10 cellular contexts compared by ENCODE assay signal in the genomic region with DNA sequence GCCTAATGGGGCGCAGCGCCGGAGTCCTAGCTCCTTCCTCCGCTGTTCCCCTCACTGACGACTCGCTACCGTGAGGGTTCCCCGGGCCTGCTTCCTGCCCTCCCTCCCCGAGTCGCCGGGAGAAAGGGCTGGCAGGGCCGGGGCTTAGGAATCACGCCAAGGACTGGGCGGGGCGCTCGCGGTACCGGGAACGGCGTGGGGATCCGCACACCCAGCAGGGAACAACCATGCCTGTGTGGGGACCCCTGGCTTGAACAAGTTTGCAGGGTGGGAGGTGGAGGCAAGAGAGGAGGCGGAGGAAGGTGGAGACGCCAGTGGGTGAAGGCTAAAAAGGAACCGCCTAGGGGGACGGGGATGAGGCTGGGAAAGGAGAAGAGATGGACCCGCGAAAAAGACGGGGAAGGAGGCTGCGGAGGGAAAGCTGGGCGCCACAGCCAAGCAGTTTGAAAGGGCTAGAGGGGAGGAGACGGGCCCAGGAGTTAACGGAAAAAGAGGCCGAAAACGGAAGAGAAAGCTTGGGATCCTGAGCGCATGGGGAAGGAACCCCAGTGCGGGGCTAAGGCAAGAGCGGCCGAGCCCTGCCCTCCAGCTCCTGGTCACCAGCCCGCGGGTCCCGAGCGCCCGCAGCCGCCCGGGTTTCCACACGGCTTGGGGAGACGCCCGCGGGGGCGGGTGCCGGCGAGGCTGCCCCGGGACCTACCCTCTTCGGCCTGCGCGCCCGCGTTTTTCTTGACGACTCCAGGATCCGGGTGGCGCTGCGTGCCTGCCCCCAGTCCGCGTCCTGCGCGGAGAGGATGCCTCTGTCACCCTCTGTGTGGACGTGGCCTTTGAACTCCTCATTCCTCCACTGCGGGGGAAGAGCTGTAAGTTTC. TPM values are rescaled to one million over a fixed set of nuclear protein-coding genes. Genes with fewer than 3 reads are reported as not detected.
DNase-seq lines count a peak whose midpoint lies in the region; ATAC-seq, FAIRE-seq and TF ChIP-seq lines count a peak whose summit lies in the region.
"Had no signal": no experiment of that assay in that cellular context is flagged by ENCODE, and none has a peak within 500 bp of the region (broad histone marks: within the 10 kb centered on the region; RNA-seq: fewer than 3 reads in every experiment).

No MANE protein-coding gene starts in this region.

- H3K27ac ChIP-seq in MM.1S (ENCODE audit: low read length) = no peak overlapping the region
- H3K27ac ChIP-seq in H1 (ENCODE audit: low read depth, low read length) = no peak overlapping the region
- peak overlapping the region; percentile 77 for H3K27ac ChIP-seq in lower lobe of right lung
- H3K27ac ChIP-seq in thyroid gland = peak overlapping the region; percentile 46 to 81 (median 49)

- H2AK5ac ChIP-seq in H1 (ENCODE audit: low read depth, low read length) = no peak overlapping the region

- peak overlapping the region; percentile 9; the same call in 1 of the 2 replicates for H2AFZ ChIP-seq in MM.1S (ENCODE audit: low read length)
- peak overlapping the region; percentile 71; the same call in 1 of the 2 replicates for H2AFZ ChIP-seq in H1 (ENCODE audit: low read length)

- no peak overlapping the region for H3K4ac ChIP-seq in H1 (replicated peaks; ENCODE audit: insufficient read length, low read depth, low read length)

- no peak for TF ChIP-seq POLR2A in H1 (IDR thresholded peaks at IDR 0.05; ENCODE audit: control extremely low read depth in 1 of 2, low read depth in 2 of 2, low read length in 2 of 2)
- TF ChIP-seq POLR2A in thyroid gland (IDR thresholded peaks at IDR 0.05) = no peak

- no peaks in the 10 kb centered on the region for H3K9me3 ChIP-seq in MM.1S (replicated peaks; ENCODE audit: insufficient read depth, low read length)
- H3K9me3 ChIP-seq in H1 (ENCODE audit: insufficient read depth in 2 of 2, low read depth in 1 of 2, low read length in 1 of 2) = no peaks in the 10 kb centered on the region
- H3K9me3 ChIP-seq in lower lobe of right lung = no peaks in the 10 kb centered on the region
- no peaks in the 10 kb centered on the region for H3K9me3 ChIP-seq in thyroid gland

- 1% methylated on average over 53 of the region's 68 CpGs; no CpG with 5 or more reads in 1 of the 2 experiments for WGBS in H1 (ENCODE audit: extremely low coverage in 1 of 2, insufficient coverage in 1 of 2, insufficient read length in 1 of 2, insufficient replicate concordance in 2 of 2, low coverage in 1 of 2, low lambda C conversion rate in 2 of 2, missing lambda C conversion rate in 1 of 2), 2 experiments
- WGBS in thyroid gland, 2 donors = 1% methylated on average over 29 to 65 of the region's 68 CpGs

- H3K4me2 ChIP-seq in MM.1S (ENCODE audit: low read depth, low read length) = peak overlapping the region; percentile 15; the same call in 1 of the 2 replicates
- peak overlapping the region; percentile 79 to 99 for H3K4me2 ChIP-seq in H1 (ENCODE audit: insufficient read depth in 1 of 2, low read depth in 2 of 2, low read length in 2 of 2)

- no peak for TF ChIP-seq RAD21 in H1 (IDR thresholded peaks at IDR 0.05 in 1 of 2, conservative IDR thresholded peaks at IDR 0.05 in 1 of 2; ENCODE audit: low read depth in 2 of 2, low read length in 2 of 2)

- H3K14ac ChIP-seq in H1 (ENCODE audit: insufficient read length) = no peak overlapping the region

- peaks cover 30% of the 10 kb centered on the region for H3K23me2 ChIP-seq in H1 (ENCODE audit: low read depth, low read length)

- no peak overlapping the region for H4K5ac ChIP-seq in H1 (ENCODE audit: insufficient read length, low read depth, low read length)

- POLR2A ChIA-PET in H1 (lab: Charles Lee; ENCODE audit: partially characterized antibody) = interaction anchor here (0.7 to 2.1 kb wide), 3 partner anchors 100 to 224 kb away, joined by 3 to 15 read pairs (median 3); no protein-coding TSS in a partner anchor

- no peak overlapping the region for H4K91ac ChIP-seq in H1 (replicated peaks; ENCODE audit: insufficient read length, low read length)

- no peak overlapping the region for H2BK120ac ChIP-seq in H1 (replicated peaks; ENCODE audit: low read depth, low read length)

- H3F3A ChIP-seq in MM.1S (ENCODE audit: insufficient read depth, low read length) = no peaks in the 10 kb centered on the region

- peak overlapping the region; percentile 9; the same call in 1 of the 2 replicates for H4K8ac ChIP-seq in H1 (ENCODE audit: extremely low read depth, insufficient read depth, low read length)

- TF ChIP-seq CTCF in MM.1S (IDR thresholded peaks at IDR 0.05; ENCODE audit: low read length) (no peak), H1 (IDR thresholded peaks at IDR 0.05; ENCODE audit: control extremely low read depth in 1 of 3, insufficient read depth in 1 of 3, low read depth in 1 of 3, low read length in 3 of 3) (no peak), lower lobe of right lung (IDR thresholded peaks at IDR 0.05) (no peak), thyroid gland (IDR thresholded peaks at IDR 0.05) (no peak)

- DNase-seq in MM.1S (no peak), H1 (ENCODE audit: low read depth in 1 of 2, low spot score in 2 of 2) (no peak), lower lobe of right lung (peak; percentile 49), thyroid gland (no peak)
- DNase-seq: central memory CD4-positive, alpha-beta T cell had no signal

- no peak overlapping the region for H3K23ac ChIP-seq in H1 (ENCODE audit: insufficient read length)

- CTCF ChIA-PET in H1 (lab: Charles Lee; ENCODE audit: partially characterized antibody) = interaction anchor here (0.6 to 1.7 kb wide), 5 partner anchors 9 to 459 kb away, joined by 3 to 4 read pairs (median 3); no protein-coding TSS in a partner anchor

- H3K36me3 ChIP-seq in MM.1S (replicated peaks; ENCODE audit: insufficient read depth, low read length) = no peaks in the 10 kb centered on the region
- no peaks in the 10 kb centered on the region for H3K36me3 ChIP-seq in H1 (ENCODE audit: control insufficient read depth in 2 of 4, insufficient read depth in 4 of 4, low read length in 3 of 4)
- H3K36me3 ChIP-seq in lower lobe of right lung = no peaks in the 10 kb centered on the region
- no peaks in the 10 kb centered on the region for H3K36me3 ChIP-seq in thyroid gland

- no peaks in the 10 kb centered on the region for H3K79me2 ChIP-seq in MM.1S (ENCODE audit: low read length)
- no peaks in the 10 kb centered on the region for H3K79me2 ChIP-seq in H1 (ENCODE audit: control insufficient read depth in 1 of 2, insufficient read depth in 2 of 2, low read length in 2 of 2)

- H3K9ac ChIP-seq in MM.1S (ENCODE audit: low read length) = no peak overlapping the region
- peak overlapping the region in 2 of 4 experiments; percentile 2 to 7; a peak in 4 of 7 replicates for H3K9ac ChIP-seq in H1 (replicated peaks in 1 of 4; ENCODE audit: extremely low read depth in 1 of 4, low read depth in 3 of 4, low read length in 3 of 4)

- H3K4me3 ChIP-seq in MM.1S (ENCODE audit: low read length) (peak overlapping the region; percentile 11; the same call in 1 of the 2 replicates), H1 (ENCODE audit: extremely low read depth in 1 of 4, insufficient read depth in 2 of 4, low read depth in 3 of 4, low read length in 4 of 4) (peak overlapping the region; percentile 49 to 76 (median 66)), lower lobe of right lung (peak overlapping the region; percentile 59), thyroid gland (replicated peaks in 1 of 3) (peak overlapping the region in 1 of 3 donors; percentile 26)

- no peak overlapping the region for H3K18ac ChIP-seq in H1 (ENCODE audit: extremely low read depth, low read length)

- H3K27me3 ChIP-seq in MM.1S (replicated peaks; ENCODE audit: insufficient read depth, low read length) (no peaks in the 10 kb centered on the region), H1 (replicated peaks in 1 of 4; ENCODE audit: control insufficient read depth in 3 of 4, extremely low read depth in 1 of 4, insufficient read depth in 3 of 4, low read length in 3 of 4) (peaks cover 21 to 70% (median 54%) of the 10 kb centered on the region in 4 experiments), lower lobe of right lung (ENCODE audit: low read depth) (peaks cover 42% of the 10 kb centered on the region), thyroid gland (peaks cover 5% of the 10 kb centered on the region)

- no peak overlapping the region for H2BK15ac ChIP-seq in H1 (ENCODE audit: low read length)

- no peak for TF ChIP-seq EP300 in H1 (IDR thresholded peaks at IDR 0.05; ENCODE audit: borderline replicate concordance in 1 of 2, low read depth in 2 of 2, low read length in 2 of 2)

- peak; percentile 60 to 63 for ATAC-seq in lower lobe of right lung
- ATAC-seq in activated CD4-positive, CD25-positive, alpha-beta regulatory T cell treated with anti-CD3 and anti-CD28 coated beads, Interleukin-2, amount 50 U/mL, for 24 hours = no peak
- no peak for ATAC-seq in GM21526 (IDR thresholded peaks at IDR 0.05; ENCODE audit: low FRiP score, unreplicated experiment)
- ATAC-seq in GM21447 (IDR thresholded peaks at IDR 0.05; ENCODE audit: unreplicated experiment) = no peak
- no peak for ATAC-seq in GM18498 (IDR thresholded peaks at IDR 0.05; ENCODE audit: unreplicated experiment)

- no peaks in the 10 kb centered on the region for H3K4me1 ChIP-seq in MM.1S (ENCODE audit: low read length)
- H3K4me1 ChIP-seq in H1 (replicated peaks in 1 of 4; ENCODE audit: control insufficient read depth in 3 of 4, insufficient read depth in 4 of 4, low read length in 3 of 4) = peaks cover 4 to 15% (median 7%) of the 10 kb centered on the region in 4 experiments; a peak in 6 of 7 replicates
- peaks cover 9% of the 10 kb centered on the region for H3K4me1 ChIP-seq in lower lobe of right lung
- peaks cover 0 to 6% of the 10 kb centered on the region in 2 donors for H3K4me1 ChIP-seq in thyroid gland

- H4K20me1 ChIP-seq in MM.1S (ENCODE audit: insufficient read depth, low read length) (no peaks in the 10 kb centered on the region), H1 (replicated peaks in 1 of 2; ENCODE audit: control insufficient read depth in 1 of 2, insufficient read depth in 2 of 2, low read length in 2 of 2) (peaks cover 2 to 4% of the 10 kb centered on the region in 2 experiments)

- peak overlapping the region; percentile 50; the same call in 1 of the 2 replicates for H2BK12ac ChIP-seq in H1 (ENCODE audit: low read depth, low read length)

- H3K56ac ChIP-seq in H1 (replicated peaks; ENCODE audit: insufficient read length, low read depth, low read length) = no peak overlapping the region

- no peaks in the 10 kb centered on the region for H3K9me2 ChIP-seq in MM.1S (replicated peaks; ENCODE audit: insufficient read depth, low read length)

- H2BK5ac ChIP-seq in H1 (ENCODE audit: low read depth, low read length) = no peak overlapping the region

- no peak overlapping the region for H2BK20ac ChIP-seq in H1 (ENCODE audit: low read length)

- H3K79me1 ChIP-seq in H1 (ENCODE audit: low read depth, low read length) = no peaks in the 10 kb centered on the region

- intact Hi-C loops in lower lobe of right lung (cut with DNase I) = no loop called here
- intact Hi-C loops in thyroid gland (cut with DNase I) = no loop called here

- no peak for FAIRE-seq in H1 (lab: Jason Lieb, UNC)

RNA-seq across cellular contexts. Expression of gene CDH11, which starts 1.3 kb away (rescaled TPM):
- total RNA-seq in H1 (2021; fragmentation: NEBNext Ultra II Directional; extraction: Animal tissue kit (Norgen Biotek cat#: 25700)) = 8.4 and 8.7 TPM in 2 replicates
- polyA plus RNA-seq in H1 (2011; rRNA removed) = 3.3 and 6.7 TPM in 2 replicates
- polyA plus RNA-seq in H1 (2011; cell fraction: cytosol; rRNA removed) = 5.5 TPM
- 8.1 TPM for polyA plus RNA-seq in H1 (2011; cell fraction: nucleus; rRNA removed)
- 4.9 to 7.7 TPM (median 6.0 TPM) in 4 replicates for polyA plus RNA-seq in H1 (2012, experiment 1 of 2)
- 0.62 TPM for polyA plus RNA-seq in H1 (2012, experiment 2 of 2)
- polyA plus RNA-seq in H1 (2013, experiment 1 of 2) = 2.3 TPM
- polyA plus RNA-seq in H1 (2013, experiment 2 of 2) = 2.3 TPM
- 12.9 and 16.7 TPM in 2 replicates for polyA minus RNA-seq in H1 (2011; rRNA and poly(A)+ RNA removed)
- 15.4 TPM for polyA minus RNA-seq in H1 (2011; cell fraction: cytosol; rRNA and poly(A)+ RNA removed)
- 16.4 TPM for polyA minus RNA-seq in H1 (2011; cell fraction: nucleus; rRNA and poly(A)+ RNA removed)
- total RNA-seq in lower lobe of right lung (94.1 TPM), thyroid gland (10 to 100 TPM; 13.0 to 37.7 (median 27.8) TPM)
- total RNA-seq: HT-29 had no signal

Comparison
In these comparisons a context has a peak if more than half of its experiments do, and no peak if none do; other contexts are left out.
1. H3K27ac ChIP-seq: peak in lower lobe of right lung (single experiment) and thyroid gland (3 of 3); none in MM.1S (single experiment) and H1 (single experiment).
2. ATAC-seq: peak in lower lobe of right lung (2 of 2); none in activated CD4-positive, CD25-positive, alpha-beta regulatory T cell treated with anti-CD3 and anti-CD28 coated beads, Interleukin-2, amount 50 U/mL, for 24 hours (0 of 2), GM21526 (single experiment), GM21447 (single experiment) and GM18498 (single experiment).